Comparison of ENCODE assay signal across 19 cellular contexts in genomic region chr2:233689498-233689897, GRCh38. TPM values are rescaled to one million over a fixed set of nuclear protein-coding genes. Genes with fewer than 3 reads are reported as not detected.
DNase-seq lines count a peak whose midpoint lies in the region; ATAC-seq and TF ChIP-seq lines count a peak whose summit lies in the region.
"Had no signal": no experiment of that assay in that cellular context is flagged by ENCODE, and none has a peak within 500 bp of the region (broad histone marks: within the 10 kb centered on the region; RNA-seq: fewer than 3 reads in every experiment).

No MANE protein-coding gene starts in this region.

- no peak overlapping the region for H3K14ac ChIP-seq in neuronal stem cell (ENCODE audit: low read length)

- H3F3A ChIP-seq in MM.1S (ENCODE audit: insufficient read depth, low read length): no peaks in the 10 kb centered on the region

- H3K4me3 ChIP-seq in neuronal stem cell (ENCODE audit: low read length in 2 of 2): no peak overlapping the region
- H3K4me3 ChIP-seq in lower lobe of right lung: no peak overlapping the region
- no peak overlapping the region for H3K4me3 ChIP-seq in MM.1S (ENCODE audit: low read length)
- H3K4me3 ChIP-seq in right atrium auricular region: no peak overlapping the region
- H3K4me3 ChIP-seq: BLaER1 treated with 17β-estradiol and CSF1 and Interleukin-3, amounts not matched to agents 10 nM and 100 nM had no signal

- H2AFZ ChIP-seq in neuronal stem cell (ENCODE audit: low read length) (peak overlapping the region; percentile 44), MM.1S (ENCODE audit: low read length) (no peak overlapping the region)

- H2BK12ac ChIP-seq in neuronal stem cell (ENCODE audit: low read length): no peak overlapping the region

- H3K9me3 ChIP-seq in neuronal stem cell (replicated peaks in 1 of 2; ENCODE audit: control insufficient read depth in 2 of 2, insufficient read depth in 1 of 2, low read depth in 1 of 2, low read length in 2 of 2) (no peaks in the 10 kb centered on the region), lower lobe of right lung (no peaks in the 10 kb centered on the region), MM.1S (replicated peaks; ENCODE audit: insufficient read depth, low read length) (no peaks in the 10 kb centered on the region), right atrium auricular region (no peaks in the 10 kb centered on the region)
- H3K9me3 ChIP-seq: BLaER1 treated with 17β-estradiol and CSF1 and Interleukin-3, amounts not matched to agents 10 nM and 100 nM had no signal

- ATAC-seq in lower lobe of right lung: no peak

- DNase-seq in DMS 273 (lab: John Stamatoyannopoulos, UW; ENCODE audit: unreplicated experiment) (peak; percentile 12), DMS 273 treated with DMSO at 0.1 percent for 48 hours (lab: John Stamatoyannopoulos, UW) (no peak), RPMI7951 (ENCODE audit: low read depth) (peak; percentile 14), epithelial cell of prostate (ENCODE audit: low read depth, low spot score) (no peak), neuronal stem cell (ENCODE audit: low spot score) (no peak), lower lobe of right lung (no peak), MM.1S (no peak), right atrium auricular region (ENCODE audit: low spot score) (no peak)
- DNase-seq: COR-L47, DMS79 treated with DMSO at 0.1 percent for 48 hours, HCEC 1CT, Kasumi-1, NCI-H1092, NCI-H1694, NCI-H2107, NCI-H446, NCI-H774 had no signal

- no peaks in the 10 kb centered on the region for H4K20me1 ChIP-seq in MM.1S (ENCODE audit: insufficient read depth, low read length)
- H4K20me1 ChIP-seq: BLaER1 treated with 17β-estradiol and CSF1 and Interleukin-3, amounts not matched to agents 10 nM and 100 nM had no signal

- no peak overlapping the region for H2BK15ac ChIP-seq in neuronal stem cell (ENCODE audit: low read length)

- no peak overlapping the region for H3K9ac ChIP-seq in neuronal stem cell (ENCODE audit: low read depth, low read length, poor library complexity)
- H3K9ac ChIP-seq in MM.1S (ENCODE audit: low read length): no peak overlapping the region
- H3K9ac ChIP-seq: BLaER1 treated with 17β-estradiol and CSF1 and Interleukin-3, amounts not matched to agents 10 nM and 100 nM had no signal

- H3K27me3 ChIP-seq in neuronal stem cell (ENCODE audit: control insufficient read depth in 3 of 3, insufficient read depth in 3 of 3, low read depth in 1 of 3, low read length in 3 of 3) (no peaks in the 10 kb centered on the region), lower lobe of right lung (ENCODE audit: low read depth) (no peaks in the 10 kb centered on the region), MM.1S (replicated peaks; ENCODE audit: insufficient read depth, low read length) (no peaks in the 10 kb centered on the region), right atrium auricular region (no peaks in the 10 kb centered on the region)
- H3K27me3 ChIP-seq: BLaER1 treated with 17β-estradiol and CSF1 and Interleukin-3, amounts not matched to agents 10 nM and 100 nM had no signal

- no peaks in the 10 kb centered on the region for H3K9me2 ChIP-seq in MM.1S (replicated peaks; ENCODE audit: insufficient read depth, low read length)

- no peak overlapping the region for H4K8ac ChIP-seq in neuronal stem cell (ENCODE audit: low read depth, low read length)

- no peaks in the 10 kb centered on the region for H3K79me2 ChIP-seq in MM.1S (ENCODE audit: low read length)

- H3K79me1 ChIP-seq in neuronal stem cell (ENCODE audit: low read depth, low read length): no peaks in the 10 kb centered on the region

- H2AK5ac ChIP-seq in neuronal stem cell (ENCODE audit: low read depth, low read length): no peak overlapping the region

- H3K4me1 ChIP-seq in neuronal stem cell (ENCODE audit: control insufficient read depth in 2 of 2, insufficient read depth in 1 of 2, low read depth in 1 of 2, low read length in 2 of 2) (no peaks in the 10 kb centered on the region), lower lobe of right lung (no peaks in the 10 kb centered on the region), MM.1S (ENCODE audit: low read length) (no peaks in the 10 kb centered on the region), right atrium auricular region (no peaks in the 10 kb centered on the region)

- H3K18ac ChIP-seq in neuronal stem cell (ENCODE audit: low read length): no peak overlapping the region

- H2BK120ac ChIP-seq in neuronal stem cell (ENCODE audit: low read depth, low read length): no peak overlapping the region

- H3K4ac ChIP-seq in neuronal stem cell (ENCODE audit: low read length): no peak overlapping the region

- H3K27ac ChIP-seq in epithelial cell of prostate (peak overlapping the region; percentile 80), neuronal stem cell (replicated peaks; ENCODE audit: low read length) (no peak overlapping the region), lower lobe of right lung (no peak overlapping the region), MM.1S (ENCODE audit: low read length) (no peak overlapping the region), right atrium auricular region (no peak overlapping the region)
- H3K27ac ChIP-seq: 22Rv1; BLaER1 treated with 17β-estradiol and CSF1 and Interleukin-3, amounts not matched to agents 10 nM and 100 nM had no signal

- no peak overlapping the region for H3K23ac ChIP-seq in neuronal stem cell (ENCODE audit: low read depth, low read length, poor library complexity)

- intact Hi-C loops in lower lobe of right lung (cut with DNase I): no loop called here

- H3K4me2 ChIP-seq in neuronal stem cell (ENCODE audit: insufficient read depth, low read length, poor library complexity, severe bottlenecking): no peak overlapping the region
- no peak overlapping the region for H3K4me2 ChIP-seq in MM.1S (ENCODE audit: low read depth, low read length)
- H3K4me2 ChIP-seq: BLaER1 treated with 17β-estradiol and CSF1 and Interleukin-3, amounts not matched to agents 10 nM and 100 nM had no signal

- H3K36me3 ChIP-seq in neuronal stem cell (replicated peaks in 1 of 2; ENCODE audit: control insufficient read depth in 2 of 2, insufficient read depth in 2 of 2, low read length in 2 of 2) (no peaks in the 10 kb centered on the region), lower lobe of right lung (no peaks in the 10 kb centered on the region), MM.1S (replicated peaks; ENCODE audit: insufficient read depth, low read length) (no peaks in the 10 kb centered on the region), right atrium auricular region (no peaks in the 10 kb centered on the region)
- H3K36me3 ChIP-seq: BLaER1 treated with 17β-estradiol and CSF1 and Interleukin-3, amounts not matched to agents 10 nM and 100 nM had no signal

- no CpG with 5 or more reads among the region's 3 CpGs for WGBS in neuronal stem cell (ENCODE audit: extremely low coverage in 2 of 2, insufficient read length in 2 of 2, insufficient replicate concordance in 1 of 2), 2 donors

- TF ChIP-seq CTCF in lower lobe of right lung (IDR thresholded peaks at IDR 0.05): no peak
- no peak for TF ChIP-seq CTCF in MM.1S (IDR thresholded peaks at IDR 0.05; ENCODE audit: low read length)
- TF ChIP-seq CTCF in right atrium auricular region (IDR thresholded peaks at IDR 0.05): no peak

- no peak overlapping the region for H2BK5ac ChIP-seq in neuronal stem cell (ENCODE audit: low read length)

- H4K91ac ChIP-seq in neuronal stem cell (ENCODE audit: low read depth, low read length, poor library complexity): no peak overlapping the region

RNA-seq across cellular contexts. Expression of gene UGT1A6, which starts 3.2 kb away (rescaled TPM):
- total RNA-seq in RPMI7951 (2014; rRNA removed; shearing (Covaris generic)): not detected in 2 replicates
- polyA plus RNA-seq in neuronal stem cell (2013, experiment 1 of 2): not detected
- 0.04 TPM for polyA plus RNA-seq in neuronal stem cell (2013, experiment 2 of 2)
- total RNA-seq in lower lobe of right lung: 2.3 TPM
- not detected for total RNA-seq in right atrium auricular region

RNA-seq across cellular contexts. Expression of gene UGT1A7, which starts 7.8 kb away (rescaled TPM):
- not detected in 2 replicates for total RNA-seq in RPMI7951 (2014; rRNA removed; shearing (Covaris generic))
- polyA plus RNA-seq in neuronal stem cell (2013, experiment 1 of 2): not detected
- polyA plus RNA-seq in neuronal stem cell (2013, experiment 2 of 2): not detected
- total RNA-seq in lower lobe of right lung (not detected), right atrium auricular region (not detected)

RNA-seq across cellular contexts. Expression of gene UGT1A9, which starts 17.8 kb away (rescaled TPM):
- total RNA-seq in RPMI7951 (2014; rRNA removed; shearing (Covaris generic)): not detected in 2 replicates
- polyA plus RNA-seq in neuronal stem cell (2013, experiment 1 of 2): not detected
- not detected for polyA plus RNA-seq in neuronal stem cell (2013, experiment 2 of 2)
- not detected for total RNA-seq in lower lobe of right lung
- total RNA-seq in right atrium auricular region: not detected

RNA-seq across cellular contexts. Expression of gene UGT1A5, which starts 23.2 kb away (rescaled TPM):
- total RNA-seq in RPMI7951 (2014; rRNA removed; shearing (Covaris generic)): not detected in 2 replicates
- polyA plus RNA-seq in neuronal stem cell (2013, experiment 1 of 2): not detected
- polyA plus RNA-seq in neuronal stem cell (2013, experiment 2 of 2): not detected
- total RNA-seq in lower lobe of right lung (0.27 TPM), right atrium auricular region (not detected)

RNA-seq across cellular contexts. Expression of gene UGT1A4, which starts 29.0 kb away (rescaled TPM):
- 0.12 TPM in 1 of 2 replicates, not detected in the other for total RNA-seq in RPMI7951 (2014; rRNA removed; shearing (Covaris generic))
- not detected for polyA plus RNA-seq in neuronal stem cell (2013, experiment 1 of 2)
- polyA plus RNA-seq in neuronal stem cell (2013, experiment 2 of 2): not detected
- not detected for total RNA-seq in lower lobe of right lung
- not detected for total RNA-seq in right atrium auricular region

Comparison
In these comparisons a context has a peak if more than half of its experiments do, and no peak if none do; other contexts are left out.
1. DNase-seq: peak in DMS 273 (single experiment) and RPMI7951 (single experiment); none in DMS 273 treated with DMSO at 0.1 percent for 48 hours (single experiment), epithelial cell of prostate (single experiment), neuronal stem cell (single experiment), lower lobe of right lung (single experiment), MM.1S (single experiment) and right atrium auricular region (single experiment).